11 cellular contexts compared by ENCODE assay signal in the genomic region with DNA sequence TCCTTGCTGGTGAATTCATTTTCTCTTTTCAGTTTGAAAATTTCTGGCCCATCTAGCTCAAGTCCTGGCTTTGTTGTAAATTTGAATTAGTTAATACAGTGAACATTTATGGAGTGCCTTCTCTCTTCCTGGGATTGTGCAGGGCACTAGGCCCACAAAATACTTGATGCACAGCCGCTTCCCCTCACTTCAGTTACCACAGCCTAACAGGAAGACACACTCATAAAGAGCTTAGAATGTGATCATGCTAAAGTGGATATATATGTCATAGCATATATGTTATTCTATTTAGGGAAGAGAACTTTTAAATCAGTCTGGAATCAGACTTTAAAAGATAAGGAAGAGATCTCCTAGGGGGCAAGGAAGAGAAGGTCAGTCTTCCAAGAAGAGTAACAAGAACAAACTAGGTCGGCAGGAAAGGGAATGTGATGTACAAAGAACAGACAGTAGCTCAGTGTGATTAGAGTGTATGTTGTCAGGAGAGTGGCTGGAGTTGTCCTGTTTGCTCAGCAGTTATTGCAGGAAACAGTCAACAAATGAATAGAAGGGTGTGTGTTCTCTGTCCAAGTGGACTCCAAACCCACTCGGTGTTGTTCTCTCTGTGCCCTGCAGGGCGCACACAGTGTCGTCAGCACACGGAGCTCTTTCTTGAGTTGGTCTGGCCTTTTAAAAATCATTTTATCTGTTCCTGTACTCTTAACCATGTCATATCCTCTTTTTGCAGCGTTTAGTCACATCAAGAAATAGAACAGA.
DNase-seq lines count a peak whose midpoint lies in the region; ATAC-seq lines count a peak whose summit lies in the region.
"Had no signal": no experiment of that assay in that cellular context is flagged by ENCODE, and none has a peak within 500 bp of the region (broad histone marks: within the 10 kb centered on the region; RNA-seq: fewer than 3 reads in every experiment).

No MANE protein-coding gene starts in this region.

- ATAC-seq in GM19463 (IDR thresholded peaks at IDR 0.05; ENCODE audit: unreplicated experiment) (no peak), HG02623 (IDR thresholded peaks at IDR 0.05; ENCODE audit: unreplicated experiment) (no peak), HG03280 (IDR thresholded peaks at IDR 0.05; ENCODE audit: unreplicated experiment) (no peak)

- DNase-seq in DMS53 treated with DMSO at 0.1 percent for 48 hours (lab: John Stamatoyannopoulos, UW; ENCODE audit: unreplicated experiment): peak; percentile 79
- DNase-seq in NCI-H2029 treated with DMSO at 0.1 percent for 48 hours (lab: John Stamatoyannopoulos, UW): peak; percentile 93
- DNase-seq in dermis microvascular lymphatic vessel endothelial cell (ENCODE audit: low read depth in 2 of 2): peak; percentile 28 to 56
- DNase-seq in medulla oblongata (ENCODE audit: extremely low spot score): peak; percentile 19
- DNase-seq in NCI-H1436 (lab: John Stamatoyannopoulos, UW): no peak
- DNase-seq: DMS79 treated with DMSO at 0.1 percent for 48 hours, naive B cell, uterus had no signal
